In genomic region chr6:142692942-142693341, GRCh38 we compare ENCODE assay signal across 8 cellular contexts.
DNase-seq lines count a peak whose midpoint lies in the region; ATAC-seq, FAIRE-seq and TF ChIP-seq lines count a peak whose summit lies in the region.

No MANE protein-coding gene starts in this region.

- CTCF ChIA-PET in A549 (lab: Yijun Ruan, JAX), result interaction anchor here (0.6 to 2.3 kb wide), 25 partner anchors 8 to 740 kb away, joined by 3 to 46 read pairs (median 4); no protein-coding TSS in a partner anchor
- CTCF ChIA-PET in activated CD8-positive, alpha-beta memory T cell treated with anti-CD3 and anti-CD28 coated beads, Interleukin-2, amount 10 ng/mL, durations not matched to agents 7 days and 5 days (lab: Charles Lee), result interaction anchor here (0.7 to 3.1 kb wide), 21 partner anchors 9 to 735 kb away, joined by 3 to 26 read pairs (median 3); no protein-coding TSS in a partner anchor
- CTCF ChIA-PET in endothelial cell of umbilical vein (lab: Charles Lee), result interaction anchor here (0.7 to 3.2 kb wide), 39 partner anchors 13 to 882 kb away, joined by 3 to 124 read pairs (median 4); partner anchors contain the start of gene HIVEP2

- no peak for TF ChIP-seq EP300 in A549 (IDR thresholded peaks at IDR 0.05)

- H2AFZ ChIP-seq in endothelial cell of umbilical vein (ENCODE audit: low read depth, low read length), result peak overlapping the region; percentile 74

- H3K36me3 Mint-ChIP-seq in activated CD8-positive, alpha-beta memory T cell treated with anti-CD3 and anti-CD28 coated beads, Interleukin-2, amount 10 ng/mL, durations not matched to agents 7 days and 5 days, result no peaks in the 10 kb centered on the region

- peak overlapping the region; percentile 59 for H3K9ac ChIP-seq in endothelial cell of umbilical vein (replicated peaks; ENCODE audit: extremely low read depth, insufficient read depth, low read length)

- FAIRE-seq in A549 (lab: Jason Lieb, UNC), result no peak
- FAIRE-seq in endothelial cell of umbilical vein (lab: Jason Lieb, UNC), result peak; percentile 95

- no peaks in the 10 kb centered on the region for H3K36me3 ChIP-seq in endothelial cell of umbilical vein (ENCODE audit: control insufficient read depth in 2 of 2, extremely low read depth in 1 of 2, insufficient read depth in 2 of 2, low read length in 2 of 2)

- H3K4me3 ChIP-seq in A549, result no peak overlapping the region
- peak overlapping the region in 1 of 3 experiments; percentile 2 for H3K4me3 ChIP-seq in endothelial cell of umbilical vein (replicated peaks in 1 of 3; ENCODE audit: insufficient read depth in 1 of 3, low read depth in 1 of 3, low read length in 3 of 3)

- no peak overlapping the region for H3K27ac Mint-ChIP-seq in activated CD8-positive, alpha-beta memory T cell treated with anti-CD3 and anti-CD28 coated beads, Interleukin-2, amount 10 ng/mL, durations not matched to agents 7 days and 5 days

- dilution Hi-C loops in endothelial cell of umbilical vein (cut with MboI; ENCODE audit: extremely low pct_ligation_motif_present, low sequenced_read_pairs), result no loop called here

- peak; percentile 89 to 93 for TF ChIP-seq RAD21 in A549 (conservative IDR thresholded peaks at IDR 0.05 in 1 of 2, IDR thresholded peaks at IDR 0.05 in 1 of 2)

- H4K20me1 ChIP-seq in endothelial cell of umbilical vein (replicated peaks; ENCODE audit: control insufficient read depth, extremely low read depth, insufficient read depth, low read length), result no peaks in the 10 kb centered on the region

- WGBS in A549 (ENCODE audit: missing lambda C conversion rate), result 34% methylated on average over 11 of the region's 11 CpGs

- H3K27ac ChIP-seq in A549 (peak overlapping the region in 1 of 2 experiments; percentile 45; a peak in 2 of 6 replicates), endothelial cell of umbilical vein (ENCODE audit: insufficient read depth, low read depth, low read length) (peak overlapping the region; percentile 85)

- H3K9me1 ChIP-seq in endothelial cell of umbilical vein (replicated peaks; ENCODE audit: control insufficient read depth, extremely low read depth, insufficient read depth, low read length), result no peaks in the 10 kb centered on the region

- no peaks in the 10 kb centered on the region for H3K9me3 ChIP-seq in A549
- no peaks in the 10 kb centered on the region for H3K9me3 ChIP-seq in endothelial cell of umbilical vein (replicated peaks; ENCODE audit: control insufficient read depth, insufficient read depth, low read length)

- H3K27me3 ChIP-seq in endothelial cell of umbilical vein (ENCODE audit: control insufficient read depth in 2 of 2, insufficient read depth in 2 of 2, low read length in 2 of 2), result no peaks in the 10 kb centered on the region

- TF ChIP-seq CTCF in A549 (IDR thresholded peaks at IDR 0.05), result peak; percentile 82
- peak; percentile 86 for TF ChIP-seq CTCF in GM12874 (IDR thresholded peaks at IDR 0.05; ENCODE audit: insufficient read depth, low read depth, low read length)
- TF ChIP-seq CTCF in endothelial cell of umbilical vein (IDR thresholded peaks at IDR 0.05; ENCODE audit: extremely low read depth in 1 of 2, insufficient read depth in 1 of 2, low read depth in 1 of 2, low read length in 2 of 2), result peak; percentile 80 to 88

- intact Hi-C loops in endothelial cell of umbilical vein (cut with micrococcal nuclease), result loop anchor here (1.0 to 10.0 kb wide), 20 partner anchors 36 to 1320 kb away; partner anchors contain the start of genes AIG1, NMBR and VTA1

- ATAC-seq in A549, result peak; percentile 78 to 92; a peak in 5 of 6 replicates
- ATAC-seq in HG03196 (IDR thresholded peaks at IDR 0.05; ENCODE audit: unreplicated experiment), result peak; percentile 78
- peak; percentile 81 for ATAC-seq in activated CD8-positive, alpha-beta memory T cell treated with anti-CD3 and anti-CD28 coated beads, Interleukin-2, amount 10 ng/mL, durations not matched to agents 7 days and 5 days

- peak overlapping the region; percentile 25; the same call in 1 of the 3 replicates for H3K4me2 ChIP-seq in A549
- peak overlapping the region; percentile 68 for H3K4me2 ChIP-seq in endothelial cell of umbilical vein (ENCODE audit: insufficient read depth, low read length)

- no peaks in the 10 kb centered on the region for H3K79me2 ChIP-seq in endothelial cell of umbilical vein (ENCODE audit: control insufficient read depth, insufficient read depth, low read length)

- peaks cover 10% of the 10 kb centered on the region; the same call in 2 of the 3 replicates for H3K4me1 ChIP-seq in A549
- peaks cover 13% of the 10 kb centered on the region for H3K4me1 ChIP-seq in endothelial cell of umbilical vein (ENCODE audit: control insufficient read depth, extremely low read depth, insufficient read depth, low read length)

- no peak overlapping the region for H3K4me3 Mint-ChIP-seq in activated CD8-positive, alpha-beta memory T cell treated with anti-CD3 and anti-CD28 coated beads, Interleukin-2, amount 10 ng/mL, durations not matched to agents 7 days and 5 days

- POLR2A ChIA-PET in A549 (lab: Yijun Ruan, JAX), result no interaction called here
- POLR2A ChIA-PET in endothelial cell of umbilical vein (lab: Charles Lee), result no interaction called here

- H3K9me3 Mint-ChIP-seq in activated CD8-positive, alpha-beta memory T cell treated with anti-CD3 and anti-CD28 coated beads, Interleukin-2, amount 10 ng/mL, durations not matched to agents 7 days and 5 days (ENCODE audit: low read depth), result no peaks in the 10 kb centered on the region

- TF ChIP-seq POLR2A in A549 (IDR thresholded peaks at IDR 0.05; ENCODE audit: low read length), result no peak
- TF ChIP-seq POLR2A in endothelial cell of umbilical vein (IDR thresholded peaks at IDR 0.05; ENCODE audit: low read depth, low read length), result no peak

- BruUV-seq in endothelial cell of umbilical vein (replicated peaks; lab: Mats Ljungman, UMichigan), result no TSS peak

- H3K4me1 Mint-ChIP-seq in activated CD8-positive, alpha-beta memory T cell treated with anti-CD3 and anti-CD28 coated beads, Interleukin-2, amount 10 ng/mL, durations not matched to agents 7 days and 5 days, result peaks cover 11% of the 10 kb centered on the region

- peaks cover 3% of the 10 kb centered on the region for H3K27me3 Mint-ChIP-seq in activated CD8-positive, alpha-beta memory T cell treated with anti-CD3 and anti-CD28 coated beads, Interleukin-2, amount 10 ng/mL, durations not matched to agents 7 days and 5 days

- DNase-seq in A549 (ENCODE audit: low read depth in 1 of 2, low spot score in 1 of 2), result peak; percentile 12 to 48
- DNase-seq in NCI-H748 (lab: John Stamatoyannopoulos, UW; ENCODE audit: unreplicated experiment), result peak; percentile 43
- peak; percentile 68 for DNase-seq in activated CD8-positive, alpha-beta memory T cell treated with anti-CD3 and anti-CD28 coated beads, Interleukin-2, amount 10 ng/mL, durations not matched to agents 7 days and 5 days
- DNase-seq in endothelial cell of umbilical vein (ENCODE audit: low read depth, low spot score), result peak; percentile 85
- DNase-seq in mucosa of gallbladder (ENCODE audit: low spot score), result peak; percentile 56
- peak; percentile 77 for DNase-seq in stimulated activated CD8-positive, alpha-beta memory T cell treated with anti-CD3 and anti-CD28 coated beads, Interleukin-4, amount 100 ng/mL, for 48 hours

TF ChIP-seq in A549, 52 proteins besides CTCF, POLR2A, EP300 and RAD21:
- TF ChIP-seq MAFK (IDR thresholded peaks at IDR 0.05; ENCODE audit: partially characterized antibody) (no peak), USF2 (IDR thresholded peaks at IDR 0.05) (no peak), RARB (CRISPR knock-in tag; IDR thresholded peaks at IDR 0.05) (no peak), ZFP36 (IDR thresholded peaks at IDR 0.05; ENCODE audit: borderline replicate concordance, partially characterized antibody) (no peak), MAX (IDR thresholded peaks at IDR 0.05) (no peak), ZNF302 (CRISPR knock-in tag; IDR thresholded peaks at IDR 0.05) (no peak), SMC3 (IDR thresholded peaks at IDR 0.05) (peak; percentile 94), CHD2 (IDR thresholded peaks at IDR 0.05; ENCODE audit: low read length, partially characterized antibody) (no peak)

TF ChIP-seq in endothelial cell of umbilical vein, 7 proteins besides CTCF, POLR2A, EP300 and RAD21:
- TF ChIP-seq POLR2AphosphoS5 (IDR thresholded peaks at IDR 0.05; ENCODE audit: insufficient read depth, low read depth, low read length) (no peak), GATA2 (IDR thresholded peaks at IDR 0.05; ENCODE audit: insufficient read depth, insufficient read length, low read depth, low read length) (peak; percentile 93), MYC (IDR thresholded peaks at IDR 0.05; ENCODE audit: low read depth, low read length) (no peak), FOS (IDR thresholded peaks at IDR 0.05; ENCODE audit: borderline replicate concordance, insufficient read depth, low read length) (no peak), JUN (IDR thresholded peaks at IDR 0.05; ENCODE audit: borderline replicate concordance, insufficient read depth, insufficient read length, low read depth) (peak; percentile 38), EZH2 (IDR thresholded peaks at IDR 0.05; ENCODE audit: borderline replicate concordance, low read depth, low read length, severe bottlenecking) (no peak), MAX (IDR thresholded peaks at IDR 0.05; ENCODE audit: insufficient read depth, insufficient read length) (no peak)

Comparison
In these comparisons a context has a peak if more than half of its experiments do, and no peak if none do; other contexts are left out.
1. DNase-seq: peak in every context shown above with its lines; median percentile 85 in endothelial cell of umbilical vein; 77 in stimulated activated CD8-positive, alpha-beta memory T cell treated with anti-CD3 and anti-CD28 coated beads, Interleukin-4, amount 100 ng/mL, for 48 hours; 68 in activated CD8-positive, alpha-beta memory T cell treated with anti-CD3 and anti-CD28 coated beads, Interleukin-2, amount 10 ng/mL, durations not matched to agents 7 days and 5 days; 56 in mucosa of gallbladder; 43 in NCI-H748; 30 in A549.